In the genomic region with DNA sequence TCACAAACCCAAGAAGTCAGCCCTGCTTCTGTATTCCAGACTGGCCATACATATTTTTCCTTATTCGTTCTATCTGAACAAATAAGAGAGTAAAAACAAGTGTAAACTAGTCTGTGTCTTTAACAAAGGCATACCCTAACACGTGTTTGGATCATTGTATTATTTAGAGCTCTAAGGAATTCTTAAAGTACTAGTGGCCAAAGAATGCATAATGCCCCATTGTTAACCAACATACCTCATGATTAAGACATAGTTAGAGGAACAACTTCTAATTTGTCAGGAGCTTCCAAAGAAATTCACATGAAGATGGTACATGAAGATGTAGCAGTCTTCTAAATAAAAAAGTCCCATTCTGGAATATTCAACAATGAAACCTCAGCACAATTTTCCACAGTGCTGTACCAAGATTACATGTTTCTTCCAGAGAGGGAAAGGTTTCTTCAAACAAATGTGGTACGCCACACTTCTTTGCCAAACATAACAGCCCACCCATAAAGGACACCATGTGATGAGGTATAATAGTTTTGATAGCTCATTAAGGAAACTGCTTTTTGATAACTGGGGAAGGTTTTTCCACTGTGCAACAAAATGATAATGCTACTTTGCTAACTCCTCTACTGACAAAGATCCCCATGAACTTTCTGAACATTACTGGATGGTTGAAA, we compare ENCODE assay signal across 1 cellular context.
TF ChIP-seq lines count a peak whose summit lies in the region.

No MANE protein-coding gene starts in this region.

TF ChIP-seq in IMR-90, 13 proteins besides CTCF, POLR2A, EP300 and RAD21 (continued from another document):
- TF ChIP-seq, protein P1, sequence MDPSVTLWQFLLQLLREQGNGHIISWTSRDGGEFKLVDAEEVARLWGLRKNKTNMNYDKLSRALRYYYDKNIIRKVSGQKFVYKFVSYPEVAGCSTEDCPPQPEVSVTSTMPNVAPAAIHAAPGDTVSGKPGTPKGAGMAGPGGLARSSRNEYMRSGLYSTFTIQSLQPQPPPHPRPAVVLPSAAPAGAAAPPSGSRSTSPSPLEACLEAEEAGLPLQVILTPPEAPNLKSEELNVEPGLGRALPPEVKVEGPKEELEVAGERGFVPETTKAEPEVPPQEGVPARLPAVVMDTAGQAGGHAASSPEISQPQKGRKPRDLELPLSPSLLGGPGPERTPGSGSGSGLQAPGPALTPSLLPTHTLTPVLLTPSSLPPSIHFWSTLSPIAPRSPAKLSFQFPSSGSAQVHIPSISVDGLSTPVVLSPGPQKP (IDR thresholded peaks at IDR 0.05; ENCODE audit: borderline replicate concordance, low read depth, low read length) = no peak
- TF ChIP-seq CEBPB (IDR thresholded peaks at IDR 0.05; ENCODE audit: low read depth, low read length) (no peak), RCOR1 (IDR thresholded peaks at IDR 0.05; ENCODE audit: insufficient replicate concordance, low read length) (no peak), MAFK (IDR thresholded peaks at IDR 0.05; ENCODE audit: low read depth, low read length) (no peak), BHLHE40 (IDR thresholded peaks at IDR 0.05; ENCODE audit: low read depth, low read length) (no peak), RFX5 (IDR thresholded peaks at IDR 0.05; ENCODE audit: low read depth, low read length) (no peak), CHD1 (IDR thresholded peaks at IDR 0.05; ENCODE audit: low read depth, low read length) (no peak), FOS (IDR thresholded peaks at IDR 0.05; ENCODE audit: low read depth, low read length) (no peak), MAZ (IDR thresholded peaks at IDR 0.05; ENCODE audit: borderline replicate concordance, low read depth, low read length) (no peak), MXI1 (IDR thresholded peaks at IDR 0.05; ENCODE audit: borderline replicate concordance, low read depth, low read length) (no peak), SMC3 (IDR thresholded peaks at IDR 0.05; ENCODE audit: low read depth, low read length) (no peak)
TF ChIP-seq in IMR-90: peak in this region for 0.
